ENCODE assay signal across 13 cellular contexts in the genomic region with DNA sequence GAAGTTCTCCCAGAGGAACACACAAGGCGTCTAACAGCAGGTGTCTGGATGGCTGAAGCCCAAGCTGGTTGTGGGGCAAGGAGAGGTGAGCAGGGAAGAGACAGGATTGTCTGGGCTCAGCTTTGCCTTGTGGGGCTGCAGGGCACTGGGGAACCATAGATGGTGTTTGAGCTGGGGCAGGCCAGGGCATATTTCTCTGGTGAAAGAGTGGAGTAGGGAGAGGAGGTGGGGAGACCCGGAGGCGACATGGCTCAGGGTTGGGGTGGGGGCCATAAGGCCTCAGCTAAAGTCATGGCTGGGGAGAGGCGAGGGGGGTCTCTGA. TPM values are rescaled to one million over a fixed set of nuclear protein-coding genes. Genes with fewer than 3 reads are reported as not detected.
DNase-seq lines count a peak whose midpoint lies in the region; ATAC-seq lines count a peak whose summit lies in the region.
"Had no signal": no experiment of that assay in that cellular context is flagged by ENCODE, and none has a peak within 500 bp of the region (broad histone marks: within the 10 kb centered on the region; RNA-seq: fewer than 3 reads in every experiment).

No MANE protein-coding gene starts in this region.

- peak overlapping the region; percentile 13 for H3K4me3 Mint-ChIP-seq in stimulated activated naive CD8-positive, alpha-beta T cell treated with anti-CD3 and anti-CD28 coated beads, Interleukin-15, Interleukin-2, amounts not matched to agents 100 ng/mL and 50 ng/mL, for 24 hours
- H3K4me3 Mint-ChIP-seq in central memory CD8-positive, alpha-beta T cell = peak overlapping the region; percentile 52
- H3K4me3 Mint-ChIP-seq in naive thymus-derived CD4-positive, alpha-beta T cell = peak overlapping the region in 7 of 10 donors; percentile 5 to 79 (median 42)

- CTCF ChIA-PET in naive thymus-derived CD4-positive, alpha-beta T cell (lab: Charles Lee) = no interaction called here

- H3K27me3 ChIP-seq in naive thymus-derived CD4-positive, alpha-beta T cell (ENCODE audit: control insufficient read depth in 2 of 2, insufficient read depth in 2 of 2, low read length in 2 of 2) = peaks cover 0 to 5% of the 10 kb centered on the region in 2 donors

- no peak for DNase-seq in stimulated activated naive CD8-positive, alpha-beta T cell treated with anti-CD3 and anti-CD28 coated beads, Interleukin-15, Interleukin-2, amounts not matched to agents 100 U/mL and 50 U/mL, for 24 hours
- no peak for DNase-seq in central memory CD8-positive, alpha-beta T cell (ENCODE audit: low spot score in 2 of 2)
- no peak for DNase-seq in naive thymus-derived CD4-positive, alpha-beta T cell
- DNase-seq in cerebellar nuclear complex (lab: John Stamatoyannopoulos, UW) (no peak), hepatic stellate cell (ENCODE audit: low spot score) (no peak), SIG-M5 (lab: John Stamatoyannopoulos, UW) (no peak)

- H3K36me3 ChIP-seq in naive thymus-derived CD4-positive, alpha-beta T cell (ENCODE audit: control insufficient read depth in 2 of 3, insufficient read depth in 3 of 3, low read length in 3 of 3) = no peaks in the 10 kb centered on the region

- intact Hi-C loops in naive thymus-derived CD4-positive, alpha-beta T cell (cut with micrococcal nuclease) = loop anchor here in 1 of 2 donors (1.0 kb wide), 1 partner anchor 23 kb away; no protein-coding TSS in a partner anchor

- H3K9me3 ChIP-seq in naive thymus-derived CD4-positive, alpha-beta T cell (ENCODE audit: control insufficient read depth in 2 of 3, low read length in 3 of 3) = peaks cover 0 to 3% (median 0%) of the 10 kb centered on the region in 3 experiments

- ATAC-seq in stimulated activated naive CD8-positive, alpha-beta T cell treated with anti-CD3 and anti-CD28 coated beads, Interleukin-15, Interleukin-2, amounts not matched to agents 100 U/mL and 50 U/mL, for 24 hours = no peak
- peak; percentile 31 for ATAC-seq in central memory CD8-positive, alpha-beta T cell (replicated peaks; ENCODE audit: extremely low read depth, poor library complexity, severe bottlenecking)
- no peak for ATAC-seq in naive thymus-derived CD4-positive, alpha-beta T cell
- ATAC-seq in HG03108 (IDR thresholded peaks at IDR 0.05; ENCODE audit: unreplicated experiment) = no peak

- H3K27ac ChIP-seq in naive thymus-derived CD4-positive, alpha-beta T cell (ENCODE audit: low read depth, low read length) = no peak overlapping the region

- peaks cover 9% of the 10 kb centered on the region for H3K4me1 Mint-ChIP-seq in stimulated activated naive CD8-positive, alpha-beta T cell treated with anti-CD3 and anti-CD28 coated beads, Interleukin-15, Interleukin-2, amounts not matched to agents 100 ng/mL and 50 ng/mL, for 24 hours (ENCODE audit: low read depth)
- H3K4me1 Mint-ChIP-seq in central memory CD8-positive, alpha-beta T cell = no peaks in the 10 kb centered on the region
- H3K4me1 Mint-ChIP-seq in naive thymus-derived CD4-positive, alpha-beta T cell = peaks cover 0 to 20% (median 12%) of the 10 kb centered on the region in 7 donors

- H3K4me1 ChIP-seq in naive thymus-derived CD4-positive, alpha-beta T cell (ENCODE audit: control insufficient read depth in 2 of 2, insufficient read depth in 2 of 2, low read length in 2 of 2) = peaks cover 0 to 6% of the 10 kb centered on the region in 2 donors

- no peaks in the 10 kb centered on the region for H3K9me3 Mint-ChIP-seq in stimulated activated naive CD8-positive, alpha-beta T cell treated with anti-CD3 and anti-CD28 coated beads, Interleukin-15, Interleukin-2, amounts not matched to agents 100 ng/mL and 50 ng/mL, for 24 hours
- no peaks in the 10 kb centered on the region for H3K9me3 Mint-ChIP-seq in central memory CD8-positive, alpha-beta T cell
- peaks cover 0 to 5% (median 0%) of the 10 kb centered on the region in 11 donors for H3K9me3 Mint-ChIP-seq in naive thymus-derived CD4-positive, alpha-beta T cell

- H3K27ac Mint-ChIP-seq in stimulated activated naive CD8-positive, alpha-beta T cell treated with anti-CD3 and anti-CD28 coated beads, Interleukin-15, Interleukin-2, amounts not matched to agents 100 ng/mL and 50 ng/mL, for 24 hours = no peak overlapping the region
- no peak overlapping the region for H3K27ac Mint-ChIP-seq in central memory CD8-positive, alpha-beta T cell (ENCODE audit: low read depth)
- H3K27ac Mint-ChIP-seq in naive thymus-derived CD4-positive, alpha-beta T cell = peak overlapping the region in 4 of 9 donors; percentile 3 to 78 (median 30)

- peaks cover 22% of the 10 kb centered on the region for H3K27me3 Mint-ChIP-seq in stimulated activated naive CD8-positive, alpha-beta T cell treated with anti-CD3 and anti-CD28 coated beads, Interleukin-15, Interleukin-2, amounts not matched to agents 100 ng/mL and 50 ng/mL, for 24 hours
- peaks cover 37% of the 10 kb centered on the region for H3K27me3 Mint-ChIP-seq in central memory CD8-positive, alpha-beta T cell
- peaks cover 7 to 27% (median 9%) of the 10 kb centered on the region in 5 donors for H3K27me3 Mint-ChIP-seq in naive thymus-derived CD4-positive, alpha-beta T cell

- no peak overlapping the region for H3K4me3 ChIP-seq in naive thymus-derived CD4-positive, alpha-beta T cell (ENCODE audit: low read length)

- POLR2A ChIA-PET in naive thymus-derived CD4-positive, alpha-beta T cell (lab: Charles Lee) = no interaction called here

- H3K36me3 Mint-ChIP-seq in stimulated activated naive CD8-positive, alpha-beta T cell treated with anti-CD3 and anti-CD28 coated beads, Interleukin-15, Interleukin-2, amounts not matched to agents 100 ng/mL and 50 ng/mL, for 24 hours (ENCODE audit: low read depth) = no peaks in the 10 kb centered on the region
- no peaks in the 10 kb centered on the region for H3K36me3 Mint-ChIP-seq in central memory CD8-positive, alpha-beta T cell (ENCODE audit: insufficient read depth)
- peaks cover 0 to 3% (median 0%) of the 10 kb centered on the region in 5 donors for H3K36me3 Mint-ChIP-seq in naive thymus-derived CD4-positive, alpha-beta T cell

RNA-seq across cellular contexts. Expression of gene PALM, which starts 5.4 kb away (rescaled TPM):
- 1 to 10 TPM in 1 of 5 experiments, not detected in 4; 1.0 TPM for total RNA-seq in naive thymus-derived CD4-positive, alpha-beta T cell
- polyA plus RNA-seq in naive thymus-derived CD4-positive, alpha-beta T cell = not detected

RNA-seq across cellular contexts. Expression of gene PRSS57, which starts 8.0 kb away (rescaled TPM):
- total RNA-seq in naive thymus-derived CD4-positive, alpha-beta T cell = 1 to 10 TPM in 1 of 5 experiments, under 1 TPM in 1, not detected in 3; 0.27 to 2.1 TPM
- not detected for polyA plus RNA-seq in naive thymus-derived CD4-positive, alpha-beta T cell
- total RNA-seq: fibroblast of lung, left colon, urinary bladder had no signal
- polyA plus RNA-seq: BJ, fibroblast of lung, urinary bladder had no signal

RNA-seq across cellular contexts. Expression of gene FSTL3, which starts 27.1 kb away (rescaled TPM):
- 1 to 10 TPM; 3.1 to 6.4 (median 5.0) TPM for total RNA-seq in naive thymus-derived CD4-positive, alpha-beta T cell
- polyA plus RNA-seq in naive thymus-derived CD4-positive, alpha-beta T cell = 1 to 10 TPM; 2.7 to 2.8 TPM

RNA-seq across cellular contexts. Expression of gene RNF126, which starts 40.3 kb away (rescaled TPM):
- 100 to 1,000 TPM in 3 of 5 experiments, 10 to 100 TPM in 2; 75.1 to 110 (median 101) TPM for total RNA-seq in naive thymus-derived CD4-positive, alpha-beta T cell
- 10 to 100 TPM; 55.3 to 70.3 TPM for polyA plus RNA-seq in naive thymus-derived CD4-positive, alpha-beta T cell

RNA-seq across cellular contexts. Expression of gene MISP, which starts 47.6 kb away (rescaled TPM):
- not detected for total RNA-seq in naive thymus-derived CD4-positive, alpha-beta T cell
- polyA plus RNA-seq in naive thymus-derived CD4-positive, alpha-beta T cell = not detected
- total RNA-seq: fibroblast of lung, pulmonary artery endothelial cell had no signal
- polyA plus RNA-seq: fibroblast of lung had no signal
